In genomic region chr11:46290021-46290420, GRCh38 we compare ENCODE assay signal across 14 cellular contexts. TPM values are rescaled to one million over a fixed set of nuclear protein-coding genes. Genes with fewer than 3 reads are reported as not detected.
A peak's percentile ranks its signal among the peaks of the same experiment; 100 is the strongest.
DNase-seq lines count a peak whose midpoint lies in the region; ATAC-seq, FAIRE-seq and TF ChIP-seq lines count a peak whose summit lies in the region.
"Had no signal": no experiment of that assay in that cellular context is flagged by ENCODE, and none has a peak within 500 bp of the region (broad histone marks: within the 10 kb centered on the region; RNA-seq: fewer than 3 reads in every experiment).

No MANE protein-coding gene starts in this region.

- no peaks in the 10 kb centered on the region for H3K27me3 Mint-ChIP-seq in Caco-2 (ENCODE audit: insufficient read depth, unreplicated experiment)

- H3K36me3 Mint-ChIP-seq in Caco-2 (ENCODE audit: insufficient read depth, unreplicated experiment) = peaks cover 16% of the 10 kb centered on the region

- DNase-seq in Caco-2 (no peak), SK-N-MC (ENCODE audit: low read depth, low spot score) (no peak), lower lobe of right lung (no peak), frontal cortex (ENCODE audit: low spot score in 2 of 2) (no peak), dedifferentiated amniotic fluid mesenchymal stem cell (ENCODE audit: extremely low spot score) (no peak), foreskin melanocyte (no peak)
- DNase-seq: effector memory CD8-positive, alpha-beta T cell; stimulated activated naive CD4-positive, alpha-beta T cell had no signal

- peak overlapping the region; percentile 88 for H3K27ac Mint-ChIP-seq in Caco-2 (ENCODE audit: unreplicated experiment)
- H3K27ac Mint-ChIP-seq: effector memory CD8-positive, alpha-beta T cell had no signal

- H3K4me3 Mint-ChIP-seq in Caco-2 (ENCODE audit: unreplicated experiment) = no peak overlapping the region
- H3K4me3 Mint-ChIP-seq: effector memory CD8-positive, alpha-beta T cell had no signal

- intact Hi-C loops in Caco-2 (cut with micrococcal nuclease; ENCODE audit: unreplicated experiment) = loop anchor here (1.0 kb wide), 1 partner anchor 9 kb away; no protein-coding TSS in a partner anchor
- intact Hi-C loops in lower lobe of right lung (cut with DNase I) = no loop called here

- peaks cover 28% of the 10 kb centered on the region for H3K4me1 Mint-ChIP-seq in Caco-2 (ENCODE audit: low read depth, unreplicated experiment)

- TF ChIP-seq CTCF in Caco-2 (IDR thresholded peaks at IDR 0.05; ENCODE audit: insufficient read depth in 1 of 2, low read depth in 1 of 2, low read length in 1 of 2, severe bottlenecking in 1 of 2, unreplicated experiment in 1 of 2) (no peak), lower lobe of right lung (IDR thresholded peaks at IDR 0.05) (no peak)

- H3K27ac ChIP-seq in SK-N-MC (peak overlapping the region; percentile 94), lower lobe of right lung (peak overlapping the region; percentile 36)
- H3K27ac ChIP-seq: BLaER1, body of pancreas had no signal

- POLR2A ChIA-PET in Caco-2 (lab: Charles Lee) = no interaction called here

- H3K9me3 ChIP-seq in Caco-2 (no peaks in the 10 kb centered on the region), SK-N-MC (ENCODE audit: low read depth, low read length) (no peaks in the 10 kb centered on the region), lower lobe of right lung (no peaks in the 10 kb centered on the region), skeletal muscle satellite cell (replicated peaks; ENCODE audit: low read length) (no peaks in the 10 kb centered on the region)
- H3K9me3 ChIP-seq: BLaER1, body of pancreas, gastroesophageal sphincter, HAP-1 had no signal

- H3K4me1 ChIP-seq in Caco-2 (peaks cover 43% of the 10 kb centered on the region), lower lobe of right lung (peaks cover 44% of the 10 kb centered on the region), skeletal muscle satellite cell (ENCODE audit: control insufficient read depth, insufficient read depth, low read length) (peaks cover 70% of the 10 kb centered on the region)

- H3K9ac ChIP-seq in SK-N-MC (ENCODE audit: insufficient read length) = peak overlapping the region; percentile 60
- H3K9ac ChIP-seq in skeletal muscle satellite cell (ENCODE audit: low read depth, low read length) = peak overlapping the region; percentile 23
- H3K9ac ChIP-seq: BLaER1 had no signal

- no peak for FAIRE-seq in frontal cortex (lab: Jason Lieb, UNC)

- CTCF ChIA-PET in Caco-2 (lab: Charles Lee) = interaction anchor here (0.6 to 1.7 kb wide), 5 partner anchors 9 to 51 kb away, joined by 3 to 12 read pairs (median 3); partner anchors contain the start of gene CREB3L1

- BruUV-seq in Caco-2 (replicated peaks; lab: Mats Ljungman, UMichigan) = no TSS peak

- peak overlapping the region; percentile 56 for H3K4me2 ChIP-seq in skeletal muscle satellite cell (ENCODE audit: low read length)
- H3K4me2 ChIP-seq: BLaER1 had no signal

- no peaks in the 10 kb centered on the region; the same call in 1 of the 2 replicates for H3K36me3 ChIP-seq in Caco-2 (ENCODE audit: control insufficient read depth, insufficient read depth, low read length)
- H3K36me3 ChIP-seq in SK-N-MC (ENCODE audit: insufficient read depth, low read length) = no peaks in the 10 kb centered on the region
- no peaks in the 10 kb centered on the region for H3K36me3 ChIP-seq in lower lobe of right lung
- H3K36me3 ChIP-seq in skeletal muscle satellite cell (ENCODE audit: insufficient read depth, low read length) = no peaks in the 10 kb centered on the region
- H3K36me3 ChIP-seq: BLaER1, gastroesophageal sphincter, HAP-1 had no signal

- no peaks in the 10 kb centered on the region for H3K9me3 Mint-ChIP-seq in Caco-2 (ENCODE audit: unreplicated experiment)
- H3K9me3 Mint-ChIP-seq: effector memory CD8-positive, alpha-beta T cell had no signal

- H3K27me3 ChIP-seq in Caco-2 (replicated peaks; ENCODE audit: control insufficient read depth, insufficient read depth, low read length) (no peaks in the 10 kb centered on the region), lower lobe of right lung (ENCODE audit: low read depth) (no peaks in the 10 kb centered on the region), skeletal muscle satellite cell (ENCODE audit: control insufficient read depth, insufficient read depth, low read length) (no peaks in the 10 kb centered on the region)
- H3K27me3 ChIP-seq: BLaER1, body of pancreas, gastroesophageal sphincter had no signal

- peak in 1 of 2 donors; percentile 11 for ATAC-seq in lower lobe of right lung
- no peak for ATAC-seq in HG03097 (IDR thresholded peaks at IDR 0.05; ENCODE audit: low FRiP score, unreplicated experiment)
- ATAC-seq: body of pancreas; effector memory CD8-positive, alpha-beta T cell had no signal

- no peak overlapping the region for H3K4me3 ChIP-seq in Caco-2 (ENCODE audit: low read depth, low read length)
- peak overlapping the region; percentile 74 for H3K4me3 ChIP-seq in SK-N-MC
- no peak overlapping the region for H3K4me3 ChIP-seq in lower lobe of right lung
- no peak overlapping the region for H3K4me3 ChIP-seq in skeletal muscle satellite cell (ENCODE audit: low read length)
- H3K4me3 ChIP-seq: BLaER1, body of pancreas, gastroesophageal sphincter, HAP-1 had no signal

RNA-seq across cellular contexts. Expression of gene CREB3L1, which starts 12.6 kb away (rescaled TPM):
- total RNA-seq in Caco-2 (2022) = 24.9 and 29.5 TPM in 2 replicates
- 40.5 TPM for total RNA-seq in lower lobe of right lung
- total RNA-seq in skeletal muscle satellite cell (2012; rRNA removed) = 10.4 and 18.6 TPM in 2 replicates
- total RNA-seq in frontal cortex = 0.41 TPM

RNA-seq across cellular contexts. Expression of gene DGKZ, which starts 57.2 kb away (rescaled TPM):
- 59.3 and 59.5 TPM in 2 replicates for total RNA-seq in Caco-2 (2022)
- 55.3 TPM for total RNA-seq in lower lobe of right lung
- total RNA-seq in skeletal muscle satellite cell (2012; rRNA removed) = 42.6 and 48.1 TPM in 2 replicates
- 43.2 TPM for total RNA-seq in frontal cortex

Comparison
In these comparisons a context has a peak if more than half of its experiments do, and no peak if none do; other contexts are left out.
1. RNA of gene CREB3L1, which starts 12.6 kb away (total RNA-seq): 40.5 TPM in lower lobe of right lung (single experiment) and 24.9 to 29.5 TPM in Caco-2; 0.41 TPM in frontal cortex (single experiment); every median in the first group is over 10 times any median in the second.